ENCODE assay signal across 28 cellular contexts in the genomic region with DNA sequence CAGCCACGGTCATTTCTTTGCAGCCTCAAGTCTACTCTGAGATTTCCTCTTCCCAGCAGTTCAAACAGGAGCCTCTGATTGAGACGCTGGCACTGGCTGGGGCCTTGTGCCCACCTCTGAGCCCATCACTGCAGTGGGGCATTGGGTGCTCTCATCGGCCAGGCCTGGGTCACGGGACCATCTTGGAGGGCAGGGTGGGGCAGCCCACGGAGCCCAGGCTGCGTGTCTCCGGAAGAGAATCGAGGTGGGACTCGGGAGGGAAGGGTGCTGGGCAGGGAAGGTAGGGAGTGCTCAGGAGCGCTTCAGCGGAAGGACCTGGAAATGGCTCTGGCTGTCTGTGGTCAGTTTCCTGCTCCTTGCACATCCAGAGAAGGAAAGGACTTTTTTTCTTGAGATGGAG.
"Had no signal": no experiment of that assay in that cellular context is flagged by ENCODE, and none has a peak within 500 bp of the region (broad histone marks: within the 10 kb centered on the region; RNA-seq: fewer than 3 reads in every experiment).

No MANE protein-coding gene starts in this region.

- H3K27ac ChIP-seq: brain microvascular endothelial cell, gastrocnemius medialis, left lung, parathyroid adenoma, thyroid gland, upper lobe of right lung had no signal

- DNase-seq: activated CD4-positive, alpha-beta T cell treated with anti-CD3 and anti-CD28 coated beads for 4 hours; activated CD4-positive, alpha-beta T cell treated with anti-CD3 and anti-CD28 coated beads, Interleukin-2, amount 50 U/mL, for 4 hours; activated CD4-positive, CD25-positive, alpha-beta regulatory T cell; activated CD8-positive, alpha-beta memory T cell treated with anti-CD3 and anti-CD28 coated beads for 24 hours; activated gamma-delta T cell treated with Interleukin-2 at 50 U/mL for 16 hours; activated naive CD4-positive, alpha-beta T cell treated with anti-CD3 and anti-CD28 coated beads, Interleukin-2, amount 50 U/mL, for 16 hours; amniotic stem cell; brain microvascular endothelial cell; caudate nucleus; cortex of kidney; effector memory CD8-positive, alpha-beta T cell; erythroblast; gastrocnemius medialis; glutamatergic neuron; left lung; naive thymus-derived CD4-positive, alpha-beta T cell; nucleus accumbens; stimulated activated CD4-positive, alpha-beta T cell treated with anti-CD3 and anti-CD28 coated beads, Interleukin-4, amount 100 ng/mL, for 24 hours; T-helper 1 cell; thyroid gland; upper lobe of right lung had no signal

- H3K9ac ChIP-seq: parathyroid adenoma had no signal

- H3K4me1 ChIP-seq: gastrocnemius medialis had no signal

- H3K27ac Mint-ChIP-seq: activated T-helper 1 cell treated with anti-CD3 and anti-CD28 coated beads, Interleukin-12 subunit alpha, Interleukin-12 subunit beta, Interleukin-2, Interleukin-4 antibody, amounts not matched to agents 30 ng/mL and 10 ng/mL and 1 ng/mL, durations not matched to agents 14 hours and 24 hours and 36 hours; effector memory CD8-positive, alpha-beta T cell; mesothelial cell of epicardium; stimulated activated effector memory CD8-positive, alpha-beta T cell treated with anti-CD3 and anti-CD28 coated beads, Interleukin-12 subunit alpha, Interleukin-12 subunit beta, amount 100 ng/mL, for 72 hours; stimulated activated naive CD8-positive, alpha-beta T cell treated with anti-CD3 and anti-CD28 coated beads, Interleukin-15, Interleukin-2, amounts not matched to agents 100 ng/mL and 50 ng/mL, for 24 hours; T-helper 2 cell treated with Interferon-gamma antibody and Interleukin-4, amounts not matched to agents 5 μg/mL and 100 μg/mL, for 36 hours had no signal

- H3K4me3 ChIP-seq: gastrocnemius medialis, left lung, thyroid gland, upper lobe of right lung had no signal

- H2AFZ ChIP-seq: parathyroid adenoma had no signal

- H3K27me3 ChIP-seq: thyroid gland, upper lobe of right lung had no signal

- H3K36me3 Mint-ChIP-seq: mesothelial cell of epicardium; stimulated activated effector memory CD8-positive, alpha-beta T cell treated with anti-CD3 and anti-CD28 coated beads, Interleukin-12 subunit alpha, Interleukin-12 subunit beta, amount 100 ng/mL, for 72 hours had no signal

- H3K9me3 Mint-ChIP-seq: activated T-helper 1 cell treated with anti-CD3 and anti-CD28 coated beads, Interleukin-12 subunit alpha, Interleukin-12 subunit beta, Interleukin-2, Interleukin-4 antibody, amounts not matched to agents 30 ng/mL and 10 ng/mL and 1 ng/mL, durations not matched to agents 14 hours and 24 hours and 36 hours; effector memory CD8-positive, alpha-beta T cell; mesothelial cell of epicardium; stimulated activated effector memory CD8-positive, alpha-beta T cell treated with anti-CD3 and anti-CD28 coated beads, Interleukin-12 subunit alpha, Interleukin-12 subunit beta, amount 100 ng/mL, for 72 hours; stimulated activated naive CD8-positive, alpha-beta T cell treated with anti-CD3 and anti-CD28 coated beads, Interleukin-15, Interleukin-2, amounts not matched to agents 100 ng/mL and 50 ng/mL, for 24 hours; T-helper 2 cell treated with Interferon-gamma antibody and Interleukin-4, amounts not matched to agents 5 μg/mL and 100 μg/mL, for 36 hours had no signal

- H3K9me3 ChIP-seq: gastrocnemius medialis, left lung, thyroid gland, upper lobe of right lung had no signal

- H3K36me3 ChIP-seq: brain microvascular endothelial cell, gastrocnemius medialis, left lung, thyroid gland, upper lobe of right lung had no signal

- H3K4me3 Mint-ChIP-seq: activated T-helper 1 cell treated with anti-CD3 and anti-CD28 coated beads, Interleukin-12 subunit alpha, Interleukin-12 subunit beta, Interleukin-2, Interleukin-4 antibody, amounts not matched to agents 30 ng/mL and 10 ng/mL and 1 ng/mL, durations not matched to agents 14 hours and 24 hours and 36 hours; effector memory CD8-positive, alpha-beta T cell; mesothelial cell of epicardium; naive thymus-derived CD4-positive, alpha-beta T cell; stimulated activated effector memory CD8-positive, alpha-beta T cell treated with anti-CD3 and anti-CD28 coated beads, Interleukin-12 subunit alpha, Interleukin-12 subunit beta, amount 100 ng/mL, for 72 hours; stimulated activated naive CD8-positive, alpha-beta T cell treated with anti-CD3 and anti-CD28 coated beads, Interleukin-15, Interleukin-2, amounts not matched to agents 100 ng/mL and 50 ng/mL, for 24 hours; T-helper 2 cell treated with Interferon-gamma antibody and Interleukin-4, amounts not matched to agents 5 μg/mL and 100 μg/mL, for 36 hours had no signal

- ATAC-seq: effector memory CD8-positive, alpha-beta T cell; gastrocnemius medialis; naive thymus-derived CD4-positive, alpha-beta T cell; right cardiac atrium; stimulated activated effector memory CD8-positive, alpha-beta T cell treated with anti-CD3 and anti-CD28 coated beads, Interleukin-12 subunit alpha, Interleukin-12 subunit beta, amount 100 ng/mL, for 72 hours; upper lobe of right lung had no signal

- H3K27me3 Mint-ChIP-seq: effector memory CD8-positive, alpha-beta T cell; naive thymus-derived CD4-positive, alpha-beta T cell; stimulated activated naive CD8-positive, alpha-beta T cell treated with anti-CD3 and anti-CD28 coated beads, Interleukin-15, Interleukin-2, amounts not matched to agents 100 ng/mL and 50 ng/mL, for 24 hours had no signal

- H3K4me1 Mint-ChIP-seq: mesothelial cell of epicardium had no signal
